Comparison of ENCODE assay signal across 17 cellular contexts in the genomic region with DNA sequence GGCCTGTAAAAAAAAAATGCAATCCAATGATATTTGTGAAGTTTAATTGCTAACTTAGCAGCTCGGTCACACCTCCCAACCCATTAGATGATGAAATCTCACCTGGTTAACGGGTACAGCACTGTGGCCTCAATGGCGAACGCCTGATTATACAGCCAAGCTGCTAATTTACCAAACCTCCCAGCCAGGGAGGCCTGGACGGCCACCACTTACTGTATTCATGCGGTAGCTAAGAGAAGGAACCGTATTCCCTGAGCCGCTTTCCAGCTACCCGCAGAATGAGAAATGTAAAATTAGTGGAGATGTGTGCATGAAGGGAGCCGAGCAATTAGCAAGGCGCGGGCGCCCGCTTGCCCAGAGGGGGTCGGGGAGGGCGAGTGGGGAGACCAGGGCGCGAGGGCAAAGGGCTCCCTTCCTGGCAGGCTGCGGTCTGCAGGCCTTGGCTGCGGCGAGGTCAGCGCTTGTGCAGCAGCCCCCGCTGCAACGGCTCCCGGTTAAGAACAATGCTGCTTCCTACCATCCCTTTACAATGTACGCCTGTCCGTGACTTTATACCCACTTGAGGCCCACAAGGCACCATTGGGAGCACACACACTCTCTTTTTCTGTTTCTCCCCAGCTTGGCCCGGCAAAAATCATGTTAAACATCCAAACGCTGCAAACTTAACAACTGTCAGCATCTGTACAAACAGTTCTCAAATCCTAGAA.
DNase-seq lines count a peak whose midpoint lies in the region; ATAC-seq and TF ChIP-seq lines count a peak whose summit lies in the region.
"Had no signal": no experiment of that assay in that cellular context is flagged by ENCODE, and none has a peak within 500 bp of the region (broad histone marks: within the 10 kb centered on the region; RNA-seq: fewer than 3 reads in every experiment).

No MANE protein-coding gene starts in this region.

- no peak overlapping the region for H4K8ac ChIP-seq in mesendoderm (ENCODE audit: low read depth, low read length)

- H3K4ac ChIP-seq in mesendoderm (ENCODE audit: low read depth, low read length), result no peak overlapping the region

- H3K27ac ChIP-seq in SK-N-SH (ENCODE audit: low read depth in 2 of 2, low read length in 1 of 2), result no peak overlapping the region
- H3K27ac ChIP-seq in mesendoderm (ENCODE audit: low read depth, low read length), result no peak overlapping the region
- peak overlapping the region; percentile 79 for H3K27ac ChIP-seq in substantia nigra (ENCODE audit: low read depth, low read length, poor library complexity, severe bottlenecking)
- H3K27ac ChIP-seq: PC-9, SK-N-MC had no signal

- POLR2A ChIA-PET in SK-N-SH (lab: Yijun Ruan, JAX), result no interaction called here

- no peak overlapping the region for H2BK5ac ChIP-seq in mesendoderm (ENCODE audit: low read length)

- DNase-seq in SK-N-SH, result peak; percentile 27
- DNase-seq in ecto neural progenitor cell (ENCODE audit: low spot score), result peak; percentile 64
- DNase-seq in mesendoderm, result no peak
- peak in 2 of 49 donors; percentile 7 to 9 for DNase-seq in substantia nigra (lab: John Stamatoyannopoulos, UW)
- DNase-seq in AG20443 (ENCODE audit: low spot score), result no peak
- DNase-seq: DMS 273 treated with DMSO at 0.1 percent for 48 hours, GOT3, Kasumi-1, MM.1S, NCI-H1092 treated with DMSO at 0.1 percent for 48 hours, NCI-H226, NCI-H774, PC-9 had no signal

- TF ChIP-seq RAD21 in SK-N-SH (IDR thresholded peaks at IDR 0.05; ENCODE audit: low read length), result no peak

- peak overlapping the region; percentile 39 for H3K56ac ChIP-seq in mesendoderm (ENCODE audit: low read length)

- no peaks in the 10 kb centered on the region for H3K36me3 ChIP-seq in SK-N-SH (replicated peaks in 1 of 2; ENCODE audit: control insufficient read depth in 1 of 2, insufficient read depth in 2 of 2, low read length in 1 of 2)
- H3K36me3 ChIP-seq in mesendoderm (ENCODE audit: control insufficient read depth, insufficient read depth, low read length), result no peaks in the 10 kb centered on the region

- no peak for TF ChIP-seq EP300 in SK-N-SH (IDR thresholded peaks at IDR 0.05; ENCODE audit: borderline replicate concordance in 1 of 2, low read depth in 1 of 2, low read length in 1 of 2)

- no peaks in the 10 kb centered on the region for H4K20me1 ChIP-seq in SK-N-SH (ENCODE audit: insufficient read depth)

- H4K5ac ChIP-seq in mesendoderm (ENCODE audit: low read length), result no peak overlapping the region

- WGBS in SK-N-SH (ENCODE audit: low lambda C conversion rate), result 90% methylated on average over 22 of the region's 29 CpGs
- WGBS in mesendoderm (ENCODE audit: extremely low coverage, insufficient coverage, low lambda C conversion rate), result no CpG with 5 or more reads among the region's 29 CpGs

- H2BK120ac ChIP-seq in mesendoderm (ENCODE audit: low read depth, low read length), result no peak overlapping the region

- H3K9me2 ChIP-seq in SK-N-SH, result no peaks in the 10 kb centered on the region

- H3F3A ChIP-seq in SK-N-SH (replicated peaks; ENCODE audit: insufficient read depth), result no peaks in the 10 kb centered on the region

- no peaks in the 10 kb centered on the region for H3K27me3 ChIP-seq in SK-N-SH (ENCODE audit: insufficient read depth)
- H3K27me3 ChIP-seq in mesendoderm (ENCODE audit: insufficient read depth, low read length, poor library complexity), result peaks cover 55% of the 10 kb centered on the region

- no peak overlapping the region for H2AK5ac ChIP-seq in mesendoderm (ENCODE audit: low read length)

- no peak overlapping the region for H3K23ac ChIP-seq in mesendoderm (ENCODE audit: low read length)

- no peak for TF ChIP-seq CTCF in SK-N-SH (IDR thresholded peaks at IDR 0.05)

- H3K18ac ChIP-seq in mesendoderm (ENCODE audit: low read length), result no peak overlapping the region

- no peaks in the 10 kb centered on the region for H3K9me3 ChIP-seq in SK-N-SH

- H3K9ac ChIP-seq in SK-N-SH, result no peak overlapping the region
- H3K9ac ChIP-seq in mesendoderm (ENCODE audit: low read length), result no peak overlapping the region

- CTCF ChIA-PET in SK-N-SH (lab: Yijun Ruan, JAX), result interaction anchor here (0.7 to 1.1 kb wide), 3 partner anchors 9 to 38 kb away, joined by 3 read pairs; no protein-coding TSS in a partner anchor

- no peak overlapping the region for H2AFZ ChIP-seq in SK-N-SH (ENCODE audit: low read depth)
- H2AFZ ChIP-seq: PC-9 had no signal

- H3K4me1 ChIP-seq in SK-N-SH (ENCODE audit: control insufficient read depth in 1 of 2, insufficient read depth in 2 of 2, low read depth in 1 of 2, low read length in 1 of 2), result peaks cover 0 to 2% of the 10 kb centered on the region in 2 experiments; a peak in 1 of 4 replicates
- peaks cover 8% of the 10 kb centered on the region for H3K4me1 ChIP-seq in mesendoderm (ENCODE audit: control insufficient read depth, low read depth, low read length)

- no peaks in the 10 kb centered on the region for H3K79me2 ChIP-seq in SK-N-SH (ENCODE audit: insufficient read depth)
- H3K79me2 ChIP-seq in mesendoderm (ENCODE audit: control insufficient read depth, insufficient read depth, low read length), result no peaks in the 10 kb centered on the region

- H3K4me2 ChIP-seq in SK-N-SH (no peak overlapping the region), mesendoderm (ENCODE audit: low read length) (no peak overlapping the region)
- H3K4me2 ChIP-seq: PC-9 had no signal

- H3K4me3 ChIP-seq in SK-N-SH (ENCODE audit: low read depth in 2 of 2, low read length in 1 of 2) (no peak overlapping the region), mesendoderm (ENCODE audit: low read length) (no peak overlapping the region)
- H3K4me3 ChIP-seq: PC-9, SK-N-MC had no signal

- H2BK15ac ChIP-seq in mesendoderm (replicated peaks; ENCODE audit: low read depth), result no peak overlapping the region

- H3K79me1 ChIP-seq in mesendoderm (ENCODE audit: low read length), result no peaks in the 10 kb centered on the region

- no peak for ATAC-seq in SK-N-SH treated with all-trans-retinoic acid at 6 μM for 48 hours
- ATAC-seq in HG03378 (IDR thresholded peaks at IDR 0.05; ENCODE audit: unreplicated experiment), result no peak
- no peak for ATAC-seq in HG02763 (IDR thresholded peaks at IDR 0.05; ENCODE audit: unreplicated experiment)

TF ChIP-seq in SK-N-SH, 30 proteins besides CTCF, POLR2A, EP300 and RAD21:
- no peak for TF ChIP-seq POLR2AphosphoS5 (IDR thresholded peaks at IDR 0.05; ENCODE audit: low read depth, low read length)
- TF ChIP-seq MEF2A (IDR thresholded peaks at IDR 0.05; ENCODE audit: borderline replicate concordance, low read depth), result no peak

TF ChIP-seq in SK-N-SH treated with all-trans-retinoic acid at 6 μM for 48 hours, 23 proteins besides CTCF, POLR2A, EP300 and RAD21 (continues in another document):
- TF ChIP-seq ISL1 (CRISPR knock-in tag; IDR thresholded peaks at IDR 0.05) (no peak), ESRRG (CRISPR knock-in tag; IDR thresholded peaks at IDR 0.05) (no peak), PPARA (CRISPR knock-in tag; IDR thresholded peaks at IDR 0.05; ENCODE audit: borderline replicate concordance) (no peak), POU6F1 (CRISPR knock-in tag; IDR thresholded peaks at IDR 0.05; ENCODE audit: borderline replicate concordance, low read depth) (no peak), SNAI2 (CRISPR knock-in tag; IDR thresholded peaks at IDR 0.05) (no peak), ZFP3 (CRISPR knock-in tag; IDR thresholded peaks at IDR 0.05) (no peak), CSDC2 (CRISPR knock-in tag; IDR thresholded peaks at IDR 0.05) (no peak), GLIS3 (CRISPR knock-in tag; IDR thresholded peaks at IDR 0.05) (no peak), OSR1 (CRISPR knock-in tag; IDR thresholded peaks at IDR 0.05) (no peak), ZFP30 (CRISPR knock-in tag; IDR thresholded peaks at IDR 0.05) (no peak), BACH2 (CRISPR knock-in tag; IDR thresholded peaks at IDR 0.05; ENCODE audit: borderline replicate concordance) (no peak), TOX (CRISPR knock-in tag; IDR thresholded peaks at IDR 0.05; ENCODE audit: borderline replicate concordance) (no peak), RARB (CRISPR knock-in tag; IDR thresholded peaks at IDR 0.05) (no peak), ZNF565 (CRISPR knock-in tag; conservative IDR thresholded peaks at IDR 0.05; ENCODE audit: low read depth) (no peak)
- TF ChIP-seq, protein P1, sequence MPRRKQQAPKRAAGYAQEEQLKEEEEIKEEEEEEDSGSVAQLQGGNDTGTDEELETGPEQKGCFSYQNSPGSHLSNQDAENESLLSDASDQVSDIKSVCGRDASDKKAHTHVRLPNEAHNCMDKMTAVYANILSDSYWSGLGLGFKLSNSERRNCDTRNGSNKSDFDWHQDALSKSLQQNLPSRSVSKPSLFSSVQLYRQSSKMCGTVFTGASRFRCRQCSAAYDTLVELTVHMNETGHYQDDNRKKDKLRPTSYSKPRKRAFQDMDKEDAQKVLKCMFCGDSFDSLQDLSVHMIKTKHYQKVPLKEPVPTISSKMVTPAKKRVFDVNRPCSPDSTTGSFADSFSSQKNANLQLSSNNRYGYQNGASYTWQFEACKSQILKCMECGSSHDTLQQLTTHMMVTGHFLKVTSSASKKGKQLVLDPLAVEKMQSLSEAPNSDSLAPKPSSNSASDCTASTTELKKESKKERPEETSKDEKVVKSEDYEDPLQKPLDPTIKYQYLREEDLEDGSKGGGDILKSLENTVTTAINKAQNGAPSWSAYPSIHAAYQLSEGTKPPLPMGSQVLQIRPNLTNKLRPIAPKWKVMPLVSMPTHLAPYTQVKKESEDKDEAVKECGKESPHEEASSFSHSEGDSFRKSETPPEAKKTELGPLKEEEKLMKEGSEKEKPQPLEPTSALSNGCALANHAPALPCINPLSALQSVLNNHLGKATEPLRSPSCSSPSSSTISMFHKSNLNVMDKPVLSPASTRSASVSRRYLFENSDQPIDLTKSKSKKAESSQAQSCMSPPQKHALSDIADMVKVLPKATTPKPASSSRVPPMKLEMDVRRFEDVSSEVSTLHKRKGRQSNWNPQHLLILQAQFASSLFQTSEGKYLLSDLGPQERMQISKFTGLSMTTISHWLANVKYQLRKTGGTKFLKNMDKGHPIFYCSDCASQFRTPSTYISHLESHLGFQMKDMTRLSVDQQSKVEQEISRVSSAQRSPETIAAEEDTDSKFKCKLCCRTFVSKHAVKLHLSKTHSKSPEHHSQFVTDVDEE (CRISPR knock-in tag; IDR thresholded peaks at IDR 0.05), result no peak

Comparison
In these comparisons a context has a peak if more than half of its experiments do, and no peak if none do; other contexts are left out.
1. DNase-seq: peak in SK-N-SH (single experiment) and ecto neural progenitor cell (single experiment); none in mesendoderm (single experiment) and AG20443 (single experiment).